ENCODE assay signal across 8 cellular contexts in genomic region chr10:8050561-8051108, GRCh38. TPM values are rescaled to one million over a fixed set of nuclear protein-coding genes. Genes with fewer than 3 reads are reported as not detected.
A peak's percentile ranks its signal among the peaks of the same experiment; 100 is the strongest.
DNase-seq lines count a peak whose midpoint lies in the region; TF ChIP-seq lines count a peak whose summit lies in the region.

No MANE protein-coding gene starts in this region.

- intact Hi-C loops in ovary (cut with DNase I): no loop called here

- 1 to 2% (median 2%) methylated on average over 51 to 59 of the region's 59 CpGs for WGBS in ovary, 3 donors

- H3K4me1 ChIP-seq in NT2/D1 (ENCODE audit: insufficient read depth, insufficient read length) (peaks cover 12% of the 10 kb centered on the region), ovary (ENCODE audit: insufficient read depth) (peaks cover 13% of the 10 kb centered on the region)

- H3K27ac ChIP-seq in ovary (no peak overlapping the region), substantia nigra (ENCODE audit: low read depth, low read length, poor library complexity, severe bottlenecking) (no peak overlapping the region)

- no peak for TF ChIP-seq POLR2A in ovary (IDR thresholded peaks at IDR 0.05)

- TF ChIP-seq CTCF in epithelial cell of esophagus (IDR thresholded peaks at IDR 0.05; ENCODE audit: insufficient read depth, low read depth, low read length, missing control alignments): no peak
- TF ChIP-seq CTCF in ovary (IDR thresholded peaks at IDR 0.05): no peak

- DNase-seq in Daoy (ENCODE audit: low read depth) (peak; percentile 49), NT2/D1 (ENCODE audit: low read depth, low spot score) (no peak), epithelial cell of esophagus (ENCODE audit: low read depth) (peak; percentile 42), ovary (no peak), cerebellar nuclear complex (lab: John Stamatoyannopoulos, UW) (no peak), substantia nigra (lab: John Stamatoyannopoulos, UW) (no peak), GDM1 (lab: John Stamatoyannopoulos, UW) (no peak), retina (no peak)

- H3K9me3 ChIP-seq in NT2/D1 (ENCODE audit: insufficient read depth, low read length): no peaks in the 10 kb centered on the region
- no peaks in the 10 kb centered on the region for H3K9me3 ChIP-seq in ovary

- H3K36me3 ChIP-seq in NT2/D1 (ENCODE audit: insufficient read depth, insufficient read length, low read length): no peaks in the 10 kb centered on the region
- no peaks in the 10 kb centered on the region for H3K36me3 ChIP-seq in ovary

- peak overlapping the region; percentile 61 for H3K9ac ChIP-seq in NT2/D1 (ENCODE audit: insufficient read length, low read depth)

- H3K27me3 ChIP-seq in NT2/D1 (ENCODE audit: insufficient read depth, insufficient read length): peaks cover 53% of the 10 kb centered on the region
- peaks cover 7% of the 10 kb centered on the region for H3K27me3 ChIP-seq in ovary

- H3K4me3 ChIP-seq in NT2/D1 (ENCODE audit: insufficient read length, low read depth): peak overlapping the region; percentile 39
- peak overlapping the region; percentile 28 for H3K4me3 ChIP-seq in epithelial cell of esophagus (ENCODE audit: low read length)
- H3K4me3 ChIP-seq in ovary: peak overlapping the region; percentile 12

- TF ChIP-seq EP300 in ovary (IDR thresholded peaks at IDR 0.05): no peak

RNA-seq across cellular contexts. Expression of gene GATA3, which starts 3.9 kb away (rescaled TPM):
- total RNA-seq in Daoy (2014; rRNA removed; shearing (Covaris generic)): 0.51 and 1.4 TPM in 2 replicates
- total RNA-seq in ovary: under 1 TPM in 5 of 7 donors, not detected in 2; 0.15 to 0.48 (median 0.38) TPM
- polyA plus RNA-seq in ovary: under 1 TPM; 0.24 to 0.47 TPM

Comparison
In these comparisons a context has a peak if more than half of its experiments do, and no peak if none do; other contexts are left out.
1. DNase-seq: peak in Daoy (single experiment) and epithelial cell of esophagus (single experiment); none in NT2/D1 (single experiment), ovary (0 of 5), cerebellar nuclear complex (0 of 2), substantia nigra (0 of 49), GDM1 (single experiment) and retina (single experiment).
2. Peak in every context shown above with its lines, with median percentiles within 50 percentile points of each other: H3K4me3 ChIP-seq.